Comparison of ENCODE assay signal across 1 cellular context in the genomic region with DNA sequence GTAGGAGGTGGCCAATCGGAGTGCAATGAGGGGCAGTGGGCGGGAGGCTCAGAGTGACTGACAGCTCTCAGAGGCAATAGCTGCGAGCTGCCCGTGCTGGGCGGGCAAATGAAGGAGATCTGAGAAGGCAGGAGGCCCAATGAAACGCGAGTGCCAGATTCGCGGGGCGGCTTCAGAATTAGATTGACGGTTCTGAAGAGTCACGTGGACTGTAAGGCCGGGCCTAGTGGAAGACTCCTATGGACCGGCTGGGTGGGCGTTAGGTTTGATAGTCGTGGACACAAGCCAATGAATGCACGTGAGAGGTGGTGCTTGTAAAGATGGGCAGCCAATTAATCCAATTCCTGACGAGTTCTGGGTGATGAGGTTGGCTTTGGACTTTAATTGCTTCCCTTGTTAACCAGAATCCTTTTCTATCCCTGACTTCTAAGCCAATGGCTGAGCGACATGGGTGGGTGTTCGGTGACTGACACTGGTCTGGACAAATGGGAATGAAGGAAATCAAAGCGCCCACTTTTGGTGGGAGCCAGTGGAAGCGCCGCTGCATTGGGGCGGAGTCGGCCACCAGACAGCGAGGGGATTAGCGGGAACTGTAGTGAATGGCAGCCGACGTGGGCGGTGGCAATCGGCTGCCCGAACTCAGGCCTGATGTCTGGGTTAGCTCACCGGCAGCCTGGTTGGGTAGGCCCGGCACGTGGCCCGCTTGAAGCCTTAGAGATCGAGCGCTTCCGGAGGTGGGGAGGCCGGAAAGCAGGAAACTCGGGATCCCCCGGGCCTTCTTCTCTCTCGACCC.
TF ChIP-seq lines count a peak whose summit lies in the region.

No MANE protein-coding gene starts in this region.

TF ChIP-seq in HepG2, 621 proteins besides CTCF, POLR2A, EP300 and RAD21 (continued from another document and continues in another):
- TF ChIP-seq, protein P1, sequence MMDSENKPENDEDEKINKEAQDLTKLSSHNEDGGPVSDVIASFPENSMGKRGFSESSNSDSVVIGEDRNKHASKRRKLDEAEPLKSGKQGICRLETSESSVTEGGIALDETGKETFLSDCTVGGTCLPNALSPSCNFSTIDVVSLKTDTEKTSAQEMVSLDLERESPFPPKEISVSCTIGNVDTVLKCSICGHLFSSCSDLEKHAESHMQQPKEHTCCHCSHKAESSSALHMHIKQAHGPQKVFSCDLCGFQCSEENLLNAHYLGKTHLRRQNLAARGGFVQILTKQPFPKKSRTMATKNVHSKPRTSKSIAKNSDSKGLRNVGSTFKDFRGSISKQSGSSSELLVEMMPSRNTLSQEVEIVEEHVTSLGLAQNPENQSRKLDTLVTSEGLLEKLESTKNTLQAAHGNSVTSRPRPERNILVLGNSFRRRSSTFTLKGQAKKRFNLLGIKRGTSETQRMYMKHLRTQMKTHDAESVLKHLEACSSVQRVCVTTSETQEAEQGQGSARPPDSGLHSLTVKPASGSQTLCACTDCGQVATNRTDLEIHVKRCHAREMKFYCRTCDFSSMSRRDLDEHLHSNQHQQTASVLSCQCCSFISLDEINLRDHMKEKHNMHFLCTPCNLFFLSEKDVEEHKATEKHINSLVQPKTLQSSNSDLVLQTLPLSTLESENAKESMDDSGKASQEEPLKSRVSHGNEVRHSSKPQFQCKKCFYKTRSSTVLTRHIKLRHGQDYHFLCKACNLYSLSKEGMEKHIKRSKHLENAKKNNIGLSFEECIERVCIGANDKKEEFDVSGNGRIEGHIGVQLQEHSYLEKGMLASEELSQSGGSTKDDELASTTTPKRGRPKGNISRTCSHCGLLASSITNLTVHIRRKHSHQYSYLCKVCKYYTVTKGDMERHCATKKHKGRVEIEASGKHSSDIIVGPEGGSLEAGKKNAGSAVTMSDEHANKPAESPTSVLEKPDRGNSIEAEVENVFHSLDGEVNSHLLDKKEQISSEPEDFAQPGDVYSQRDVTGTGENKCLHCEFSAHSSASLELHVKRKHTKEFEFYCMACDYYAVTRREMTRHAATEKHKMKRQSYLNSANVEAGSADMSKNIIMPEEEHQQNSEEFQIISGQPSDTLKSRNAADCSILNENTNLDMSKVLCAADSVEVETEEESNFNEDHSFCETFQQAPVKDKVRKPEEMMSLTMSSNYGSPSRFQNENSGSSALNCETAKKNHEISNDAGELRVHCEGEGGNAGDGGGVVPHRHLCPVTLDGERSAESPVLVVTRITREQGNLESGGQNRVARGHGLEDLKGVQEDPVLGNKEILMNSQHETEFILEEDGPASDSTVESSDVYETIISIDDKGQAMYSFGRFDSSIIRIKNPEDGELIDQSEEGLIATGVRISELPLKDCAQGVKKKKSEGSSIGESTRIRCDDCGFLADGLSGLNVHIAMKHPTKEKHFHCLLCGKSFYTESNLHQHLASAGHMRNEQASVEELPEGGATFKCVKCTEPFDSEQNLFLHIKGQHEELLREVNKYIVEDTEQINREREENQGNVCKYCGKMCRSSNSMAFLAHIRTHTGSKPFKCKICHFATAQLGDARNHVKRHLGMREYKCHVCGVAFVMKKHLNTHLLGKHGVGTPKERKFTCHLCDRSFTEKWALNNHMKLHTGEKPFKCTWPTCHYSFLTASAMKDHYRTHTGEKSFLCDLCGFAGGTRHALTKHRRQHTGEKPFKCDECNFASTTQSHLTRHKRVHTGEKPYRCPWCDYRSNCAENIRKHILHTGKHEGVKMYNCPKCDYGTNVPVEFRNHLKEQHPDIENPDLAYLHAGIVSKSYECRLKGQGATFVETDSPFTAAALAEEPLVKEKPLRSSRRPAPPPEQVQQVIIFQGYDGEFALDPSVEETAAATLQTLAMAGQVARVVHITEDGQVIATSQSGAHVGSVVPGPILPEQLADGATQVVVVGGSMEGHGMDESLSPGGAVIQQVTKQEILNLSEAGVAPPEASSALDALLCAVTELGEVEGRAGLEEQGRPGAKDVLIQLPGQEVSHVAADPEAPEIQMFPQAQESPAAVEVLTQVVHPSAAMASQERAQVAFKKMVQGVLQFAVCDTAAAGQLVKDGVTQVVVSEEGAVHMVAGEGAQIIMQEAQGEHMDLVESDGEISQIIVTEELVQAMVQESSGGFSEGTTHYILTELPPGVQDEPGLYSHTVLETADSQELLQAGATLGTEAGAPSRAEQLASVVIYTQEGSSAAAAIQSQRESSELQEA (CRISPR knock-in tag; IDR thresholded peaks at IDR 0.05; ENCODE audit: not compliant biosample characterization), result peak; percentile 55
- no peak for TF ChIP-seq MED1 (CRISPR knock-in tag; IDR thresholded peaks at IDR 0.05)
- TF ChIP-seq ZNF264 (CRISPR knock-in tag; IDR thresholded peaks at IDR 0.05), result 0 out of 2 replicates have a peak, but pooled peaks have one; percentile 32
- TF ChIP-seq, protein P2, sequence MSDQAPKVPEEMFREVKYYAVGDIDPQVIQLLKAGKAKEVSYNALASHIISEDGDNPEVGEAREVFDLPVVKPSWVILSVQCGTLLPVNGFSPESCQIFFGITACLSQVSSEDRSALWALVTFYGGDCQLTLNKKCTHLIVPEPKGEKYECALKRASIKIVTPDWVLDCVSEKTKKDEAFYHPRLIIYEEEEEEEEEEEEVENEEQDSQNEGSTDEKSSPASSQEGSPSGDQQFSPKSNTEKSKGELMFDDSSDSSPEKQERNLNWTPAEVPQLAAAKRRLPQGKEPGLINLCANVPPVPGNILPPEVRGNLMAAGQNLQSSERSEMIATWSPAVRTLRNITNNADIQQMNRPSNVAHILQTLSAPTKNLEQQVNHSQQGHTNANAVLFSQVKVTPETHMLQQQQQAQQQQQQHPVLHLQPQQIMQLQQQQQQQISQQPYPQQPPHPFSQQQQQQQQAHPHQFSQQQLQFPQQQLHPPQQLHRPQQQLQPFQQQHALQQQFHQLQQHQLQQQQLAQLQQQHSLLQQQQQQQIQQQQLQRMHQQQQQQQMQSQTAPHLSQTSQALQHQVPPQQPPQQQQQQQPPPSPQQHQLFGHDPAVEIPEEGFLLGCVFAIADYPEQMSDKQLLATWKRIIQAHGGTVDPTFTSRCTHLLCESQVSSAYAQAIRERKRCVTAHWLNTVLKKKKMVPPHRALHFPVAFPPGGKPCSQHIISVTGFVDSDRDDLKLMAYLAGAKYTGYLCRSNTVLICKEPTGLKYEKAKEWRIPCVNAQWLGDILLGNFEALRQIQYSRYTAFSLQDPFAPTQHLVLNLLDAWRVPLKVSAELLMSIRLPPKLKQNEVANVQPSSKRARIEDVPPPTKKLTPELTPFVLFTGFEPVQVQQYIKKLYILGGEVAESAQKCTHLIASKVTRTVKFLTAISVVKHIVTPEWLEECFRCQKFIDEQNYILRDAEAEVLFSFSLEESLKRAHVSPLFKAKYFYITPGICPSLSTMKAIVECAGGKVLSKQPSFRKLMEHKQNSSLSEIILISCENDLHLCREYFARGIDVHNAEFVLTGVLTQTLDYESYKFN (CRISPR knock-in tag; conservative IDR thresholded peaks at IDR 0.05), result peak; percentile 18; the same call in 1 of the 2 replicates
- TF ChIP-seq ZNF33B (CRISPR knock-in tag; IDR thresholded peaks at IDR 0.05), result peak; percentile 64; the same call in 1 of the 2 replicates
- TF ChIP-seq TAF15 (IDR thresholded peaks at IDR 0.05; ENCODE audit: low read depth, low read length, poor library complexity, severe bottlenecking), result no peak
- TF ChIP-seq, protein P3, sequence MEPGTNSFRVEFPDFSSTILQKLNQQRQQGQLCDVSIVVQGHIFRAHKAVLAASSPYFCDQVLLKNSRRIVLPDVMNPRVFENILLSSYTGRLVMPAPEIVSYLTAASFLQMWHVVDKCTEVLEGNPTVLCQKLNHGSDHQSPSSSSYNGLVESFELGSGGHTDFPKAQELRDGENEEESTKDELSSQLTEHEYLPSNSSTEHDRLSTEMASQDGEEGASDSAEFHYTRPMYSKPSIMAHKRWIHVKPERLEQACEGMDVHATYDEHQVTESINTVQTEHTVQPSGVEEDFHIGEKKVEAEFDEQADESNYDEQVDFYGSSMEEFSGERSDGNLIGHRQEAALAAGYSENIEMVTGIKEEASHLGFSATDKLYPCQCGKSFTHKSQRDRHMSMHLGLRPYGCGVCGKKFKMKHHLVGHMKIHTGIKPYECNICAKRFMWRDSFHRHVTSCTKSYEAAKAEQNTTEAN (CRISPR knock-in tag; conservative IDR thresholded peaks at IDR 0.05), result no peak
- TF ChIP-seq, protein P4, sequence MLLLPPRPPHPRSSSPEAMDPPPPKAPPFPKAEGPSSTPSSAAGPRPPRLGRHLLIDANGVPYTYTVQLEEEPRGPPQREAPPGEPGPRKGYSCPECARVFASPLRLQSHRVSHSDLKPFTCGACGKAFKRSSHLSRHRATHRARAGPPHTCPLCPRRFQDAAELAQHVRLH (CRISPR knock-in tag; IDR thresholded peaks at IDR 0.05; ENCODE audit: borderline replicate concordance, low read depth), result peak; percentile 21; the same call in 1 of the 2 replicates
- no peak for TF ChIP-seq ZC3H13 (CRISPR knock-in tag; IDR thresholded peaks at IDR 0.05)
- no peak for TF ChIP-seq POLR2G (IDR thresholded peaks at IDR 0.05; ENCODE audit: low read depth, low read length)
- TF ChIP-seq PRPF4 (IDR thresholded peaks at IDR 0.05; ENCODE audit: low read depth, low read length, poor library complexity, severe bottlenecking), result peak; percentile 95
- TF ChIP-seq RXRA (CRISPR knock-in tag; IDR thresholded peaks at IDR 0.05), result 0 out of 2 replicates have a peak, but pooled peaks have one; percentile 38
- peak; percentile 85 for TF ChIP-seq CREB1 (IDR thresholded peaks at IDR 0.05)
- peak; percentile 93 for TF ChIP-seq CREB1 (CRISPR knock-in tag; IDR thresholded peaks at IDR 0.05)
- peak; percentile 59; the same call in 1 of the 2 replicates for TF ChIP-seq KLF12 (CRISPR knock-in tag; IDR thresholded peaks at IDR 0.05; ENCODE audit: borderline replicate concordance)
- 0 out of 2 replicates have a peak, but pooled peaks have one; percentile 20 for TF ChIP-seq TOPORS (CRISPR knock-in tag; IDR thresholded peaks at IDR 0.05)
- TF ChIP-seq, protein P5, sequence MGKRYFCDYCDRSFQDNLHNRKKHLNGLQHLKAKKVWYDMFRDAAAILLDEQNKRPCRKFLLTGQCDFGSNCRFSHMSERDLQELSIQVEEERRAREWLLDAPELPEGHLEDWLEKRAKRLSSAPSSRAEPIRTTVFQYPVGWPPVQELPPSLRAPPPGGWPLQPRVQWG (CRISPR knock-in tag; IDR thresholded peaks at IDR 0.05; ENCODE audit: borderline replicate concordance, low read depth), result no peak
- TF ChIP-seq ATF1 (CRISPR knock-in tag; IDR thresholded peaks at IDR 0.05), result peak; percentile 89
- TF ChIP-seq PITX1 (CRISPR knock-in tag; IDR thresholded peaks at IDR 0.05), result peak; percentile 61; the same call in 1 of the 2 replicates
- TF ChIP-seq, protein P6, sequence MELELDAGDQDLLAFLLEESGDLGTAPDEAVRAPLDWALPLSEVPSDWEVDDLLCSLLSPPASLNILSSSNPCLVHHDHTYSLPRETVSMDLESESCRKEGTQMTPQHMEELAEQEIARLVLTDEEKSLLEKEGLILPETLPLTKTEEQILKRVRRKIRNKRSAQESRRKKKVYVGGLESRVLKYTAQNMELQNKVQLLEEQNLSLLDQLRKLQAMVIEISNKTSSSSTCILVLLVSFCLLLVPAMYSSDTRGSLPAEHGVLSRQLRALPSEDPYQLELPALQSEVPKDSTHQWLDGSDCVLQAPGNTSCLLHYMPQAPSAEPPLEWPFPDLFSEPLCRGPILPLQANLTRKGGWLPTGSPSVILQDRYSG (CRISPR knock-in tag; IDR thresholded peaks at IDR 0.05), result no peak; the same call in 1 of the 2 replicates
- TF ChIP-seq CEBPB (IDR thresholded peaks at IDR 0.05; ENCODE audit: borderline replicate concordance, low read depth, low read length), result no peak
- TF ChIP-seq, protein P7, sequence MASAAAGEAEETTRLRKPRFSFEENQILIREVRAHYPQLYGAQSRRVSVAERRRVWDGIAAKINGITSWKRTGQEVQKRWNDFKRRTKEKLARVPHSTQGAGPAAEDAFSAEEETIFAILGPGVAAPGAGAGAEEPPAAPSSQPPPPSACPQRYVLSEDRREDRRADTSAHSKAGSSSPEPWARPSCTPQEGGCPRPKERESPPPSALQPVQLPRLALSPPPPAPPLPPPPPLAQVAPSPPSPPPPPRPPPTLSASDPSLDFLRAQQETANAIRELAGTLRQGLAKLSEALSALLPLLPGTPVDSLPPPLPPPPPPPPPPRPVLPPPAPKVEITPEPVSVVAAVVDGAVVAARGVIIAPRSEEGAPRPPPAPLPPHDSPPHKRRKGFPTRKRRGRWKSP (CRISPR knock-in tag; IDR thresholded peaks at IDR 0.05), result peak; percentile 66; the same call in 1 of the 2 replicates
- TF ChIP-seq NFKBIZ (CRISPR knock-in tag; IDR thresholded peaks at IDR 0.05), result 0 out of 2 replicates have a peak, but pooled peaks have one; percentile 54
- no peak for TF ChIP-seq RBFOX2 (IDR thresholded peaks at IDR 0.05; ENCODE audit: low read depth, low read length)
- TF ChIP-seq ZNF788 (CRISPR knock-in tag; IDR thresholded peaks at IDR 0.05; ENCODE audit: borderline replicate concordance), result peak; percentile 54; the same call in 1 of the 2 replicates
- TF ChIP-seq MIXL1 (CRISPR knock-in tag; IDR thresholded peaks at IDR 0.05), result peak; percentile 95
- 0 out of 2 replicates have a peak, but pooled peaks have one; percentile 47 for TF ChIP-seq ZNF766 (CRISPR knock-in tag; IDR thresholded peaks at IDR 0.05; ENCODE audit: borderline replicate concordance)
- TF ChIP-seq, protein P8, sequence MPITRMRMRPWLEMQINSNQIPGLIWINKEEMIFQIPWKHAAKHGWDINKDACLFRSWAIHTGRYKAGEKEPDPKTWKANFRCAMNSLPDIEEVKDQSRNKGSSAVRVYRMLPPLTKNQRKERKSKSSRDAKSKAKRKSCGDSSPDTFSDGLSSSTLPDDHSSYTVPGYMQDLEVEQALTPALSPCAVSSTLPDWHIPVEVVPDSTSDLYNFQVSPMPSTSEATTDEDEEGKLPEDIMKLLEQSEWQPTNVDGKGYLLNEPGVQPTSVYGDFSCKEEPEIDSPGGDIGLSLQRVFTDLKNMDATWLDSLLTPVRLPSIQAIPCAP (CRISPR knock-in tag; IDR thresholded peaks at IDR 0.05; ENCODE audit: low read depth), result peak; percentile 47; the same call in 1 of the 2 replicates
- TF ChIP-seq, protein P9, sequence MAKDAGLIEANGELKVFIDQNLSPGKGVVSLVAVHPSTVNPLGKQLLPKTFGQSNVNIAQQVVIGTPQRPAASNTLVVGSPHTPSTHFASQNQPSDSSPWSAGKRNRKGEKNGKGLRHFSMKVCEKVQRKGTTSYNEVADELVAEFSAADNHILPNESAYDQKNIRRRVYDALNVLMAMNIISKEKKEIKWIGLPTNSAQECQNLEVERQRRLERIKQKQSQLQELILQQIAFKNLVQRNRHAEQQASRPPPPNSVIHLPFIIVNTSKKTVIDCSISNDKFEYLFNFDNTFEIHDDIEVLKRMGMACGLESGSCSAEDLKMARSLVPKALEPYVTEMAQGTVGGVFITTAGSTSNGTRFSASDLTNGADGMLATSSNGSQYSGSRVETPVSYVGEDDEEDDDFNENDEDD (CRISPR knock-in tag; IDR thresholded peaks at IDR 0.05; ENCODE audit: borderline replicate concordance), result peak; percentile 72; the same call in 1 of the 2 replicates
- TF ChIP-seq, protein P10, sequence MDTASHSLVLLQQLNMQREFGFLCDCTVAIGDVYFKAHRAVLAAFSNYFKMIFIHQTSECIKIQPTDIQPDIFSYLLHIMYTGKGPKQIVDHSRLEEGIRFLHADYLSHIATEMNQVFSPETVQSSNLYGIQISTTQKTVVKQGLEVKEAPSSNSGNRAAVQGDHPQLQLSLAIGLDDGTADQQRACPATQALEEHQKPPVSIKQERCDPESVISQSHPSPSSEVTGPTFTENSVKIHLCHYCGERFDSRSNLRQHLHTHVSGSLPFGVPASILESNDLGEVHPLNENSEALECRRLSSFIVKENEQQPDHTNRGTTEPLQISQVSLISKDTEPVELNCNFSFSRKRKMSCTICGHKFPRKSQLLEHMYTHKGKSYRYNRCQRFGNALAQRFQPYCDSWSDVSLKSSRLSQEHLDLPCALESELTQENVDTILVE (CRISPR knock-in tag; IDR thresholded peaks at IDR 0.05), result 0 out of 2 replicates have a peak, but pooled peaks have one; percentile 6
- no peak for TF ChIP-seq SRSF1 (optimal IDR thresholded peaks at IDR 0.05; ENCODE audit: low read depth, low read length)
- TF ChIP-seq JUN (CRISPR knock-in tag; IDR thresholded peaks at IDR 0.05), result 0 out of 2 replicates have a peak, but pooled peaks have one; percentile 49
- 0 out of 2 replicates have a peak, but pooled peaks have one; percentile 29 for TF ChIP-seq ZNF557 (CRISPR knock-in tag; IDR thresholded peaks at IDR 0.05)
- TF ChIP-seq ISL2 (CRISPR knock-in tag; IDR thresholded peaks at IDR 0.05), result peak; percentile 37; the same call in 1 of the 2 replicates
- TF ChIP-seq SAP130 (CRISPR knock-in tag; IDR thresholded peaks at IDR 0.05; ENCODE audit: low read depth), result peak; percentile 44
